ENCODE assay signal across 32 cellular contexts in genomic region chr12:25123126-25123525, GRCh38.
"Had no signal": no experiment of that assay in that cellular context is flagged by ENCODE, and none has a peak within 500 bp of the region (broad histone marks: within the 10 kb centered on the region; RNA-seq: fewer than 3 reads in every experiment).

No MANE protein-coding gene starts in this region.

- H3K36me3 ChIP-seq: ascending aorta had no signal

- H3K4me1 ChIP-seq: ascending aorta had no signal

- H3K27me3 ChIP-seq: ascending aorta, dorsolateral prefrontal cortex had no signal

- H3K4me3 ChIP-seq: ascending aorta, coronary artery, dorsolateral prefrontal cortex had no signal

- H3K27ac Mint-ChIP-seq: activated CD4-positive, alpha-beta memory T cell treated with anti-CD3 and anti-CD28 coated beads for 36 hours; activated CD4-positive, alpha-beta T cell treated with anti-CD3 and anti-CD28 coated beads for 36 hours; activated CD4-positive, alpha-beta T cell treated with anti-CD3 and anti-CD28 coated beads, Interleukin-2, amount 10 ng/mL, durations not matched to agents 24 days and 14 days; activated CD8-positive, alpha-beta memory T cell treated with anti-CD3 and anti-CD28 coated beads, Interleukin-2, amount 10 ng/mL, durations not matched to agents 7 days and 5 days; activated CD8-positive, alpha-beta T cell treated with anti-CD3 and anti-CD28 coated beads, Interleukin-2, amount 10 ng/mL, durations not matched to agents 7 days and 5 days; activated naive CD4-positive, alpha-beta T cell treated with anti-CD3 and anti-CD28 coated beads, Interleukin-2, amount 10 ng/mL, durations not matched to agents 7 days and 5 days; activated naive CD4-positive, alpha-beta T cell treated with anti-CD3 and anti-CD28 coated beads, Interleukin-2, amount 50 U/mL, for 72 hours; activated naive CD8-positive, alpha-beta T cell treated with anti-CD3 and anti-CD28 coated beads, Interleukin-2, amount 10 ng/mL, durations not matched to agents 7 days and 5 days; activated T-helper 1 cell treated with anti-CD3 and anti-CD28 coated beads, Interleukin-12 subunit alpha, Interleukin-12 subunit beta, Interleukin-2, Interleukin-4 antibody, amounts not matched to agents 30 ng/mL and 10 ng/mL and 1 ng/mL, durations not matched to agents 14 hours and 24 hours and 36 hours; brain; dendritic cell treated with granulocyte-macrophage colony-stimulating factor and Interleukin-4, amounts not matched to agents 40 ng/mL and 50 ng/mL, for 4 days; T-helper 17 cell; T-helper 2 cell treated with Interferon-gamma antibody and Interleukin-4, amounts not matched to agents 5 μg/mL and 100 μg/mL, for 36 hours had no signal

- H3K4me3 Mint-ChIP-seq: activated CD4-positive, alpha-beta memory T cell treated with anti-CD3 and anti-CD28 coated beads for 36 hours; activated CD4-positive, alpha-beta T cell treated with anti-CD3 and anti-CD28 coated beads for 36 hours; activated CD4-positive, alpha-beta T cell treated with anti-CD3 and anti-CD28 coated beads, Interleukin-2, amount 10 ng/mL, durations not matched to agents 24 days and 14 days; activated CD8-positive, alpha-beta memory T cell treated with anti-CD3 and anti-CD28 coated beads, Interleukin-2, amount 10 ng/mL, durations not matched to agents 7 days and 5 days; activated CD8-positive, alpha-beta T cell treated with anti-CD3 and anti-CD28 coated beads, Interleukin-2, amount 10 ng/mL, durations not matched to agents 7 days and 5 days; activated naive CD4-positive, alpha-beta T cell treated with anti-CD3 and anti-CD28 coated beads, Interleukin-2, amount 10 ng/mL, durations not matched to agents 7 days and 5 days; activated naive CD8-positive, alpha-beta T cell treated with anti-CD3 and anti-CD28 coated beads, Interleukin-2, amount 10 ng/mL, durations not matched to agents 7 days and 5 days; activated T-helper 1 cell treated with anti-CD3 and anti-CD28 coated beads, Interleukin-12 subunit alpha, Interleukin-12 subunit beta, Interleukin-2, Interleukin-4 antibody, amounts not matched to agents 30 ng/mL and 10 ng/mL and 1 ng/mL, durations not matched to agents 14 hours and 24 hours and 36 hours; brain; central memory CD8-positive, alpha-beta T cell; dendritic cell treated with granulocyte-macrophage colony-stimulating factor and Interleukin-4, amounts not matched to agents 40 ng/mL and 50 ng/mL, for 4 days; T-helper 17 cell; T-helper 2 cell treated with Interferon-gamma antibody and Interleukin-4, amounts not matched to agents 5 μg/mL and 100 μg/mL, for 36 hours had no signal

- H3K27me3 Mint-ChIP-seq: activated CD4-positive, alpha-beta memory T cell treated with anti-CD3 and anti-CD28 coated beads for 36 hours; activated naive CD8-positive, alpha-beta T cell treated with anti-CD3 and anti-CD28 coated beads, Interleukin-2, amount 10 ng/mL, durations not matched to agents 7 days and 5 days; brain; central memory CD8-positive, alpha-beta T cell; dendritic cell treated with granulocyte-macrophage colony-stimulating factor and Interleukin-4, amounts not matched to agents 40 ng/mL and 50 ng/mL, for 4 days; T-helper 17 cell had no signal

- H3K4me1 Mint-ChIP-seq: activated CD4-positive, alpha-beta T cell treated with anti-CD3 and anti-CD28 coated beads, Interleukin-2, amount 10 ng/mL, durations not matched to agents 24 days and 14 days; activated naive CD4-positive, alpha-beta T cell treated with anti-CD3 and anti-CD28 coated beads, Interleukin-2, amount 10 ng/mL, durations not matched to agents 7 days and 5 days; brain had no signal

- H3K9me3 ChIP-seq: ascending aorta had no signal

- ATAC-seq: activated CD4-positive, alpha-beta T cell treated with anti-CD3 and anti-CD28 coated beads for 36 hours; activated CD8-positive, alpha-beta memory T cell treated with anti-CD3 and anti-CD28 coated beads, Interleukin-2, amount 10 ng/mL, durations not matched to agents 7 days and 5 days; activated CD8-positive, alpha-beta T cell treated with anti-CD3 and anti-CD28 coated beads, Interleukin-2, amount 10 ng/mL, durations not matched to agents 7 days and 5 days; activated naive CD4-positive, alpha-beta T cell treated with anti-CD3 and anti-CD28 coated beads, Interleukin-2, amount 50 U/mL, for 72 hours; T-helper 17 cell had no signal

- H3K36me3 Mint-ChIP-seq: activated CD4-positive, alpha-beta memory T cell treated with anti-CD3 and anti-CD28 coated beads for 36 hours; activated CD8-positive, alpha-beta memory T cell treated with anti-CD3 and anti-CD28 coated beads, Interleukin-2, amount 10 ng/mL, durations not matched to agents 7 days and 5 days; activated naive CD4-positive, alpha-beta T cell treated with anti-CD3 and anti-CD28 coated beads, Interleukin-2, amount 10 ng/mL, durations not matched to agents 7 days and 5 days; activated naive CD4-positive, alpha-beta T cell treated with anti-CD3 and anti-CD28 coated beads, Interleukin-2, amount 50 U/mL, for 72 hours; activated naive CD8-positive, alpha-beta T cell treated with anti-CD3 and anti-CD28 coated beads, Interleukin-2, amount 10 ng/mL, durations not matched to agents 7 days and 5 days; brain had no signal

- H3K27ac ChIP-seq: ascending aorta, coronary artery, dorsolateral prefrontal cortex, epithelial cell of prostate had no signal

- DNase-seq: activated CD4-positive, alpha-beta memory T cell treated with anti-CD3 and anti-CD28 coated beads for 36 hours; activated CD4-positive, alpha-beta T cell treated with anti-CD3 and anti-CD28 coated beads for 36 hours; activated CD4-positive, alpha-beta T cell treated with anti-CD3 and anti-CD28 coated beads, Interleukin-2, amount 10 ng/mL, durations not matched to agents 24 days and 14 days; activated CD4-positive, CD25-positive, alpha-beta regulatory T cell; activated CD4-positive, CD25-positive, alpha-beta regulatory T cell treated with anti-CD3 and anti-CD28 coated beads, Interleukin-2, amount 50 U/mL, for 72 hours; activated CD8-positive, alpha-beta memory T cell treated with anti-CD3 and anti-CD28 coated beads, Interleukin-2, amount 10 ng/mL, durations not matched to agents 7 days and 5 days; activated CD8-positive, alpha-beta memory T cell treated with anti-CD3 and anti-CD28 coated beads, Interleukin-2, amount 50 U/mL, for 4 hours; activated CD8-positive, alpha-beta T cell treated with anti-CD3 and anti-CD28 coated beads, Interleukin-2, amount 10 ng/mL, durations not matched to agents 7 days and 5 days; activated gamma-delta T cell; activated naive CD4-positive, alpha-beta T cell; activated naive CD4-positive, alpha-beta T cell treated with anti-CD3 and anti-CD28 coated beads, Interleukin-2, amount 10 ng/mL, durations not matched to agents 7 days and 5 days; activated naive CD8-positive, alpha-beta T cell treated with anti-CD3 and anti-CD28 coated beads, Interleukin-2, amount 10 ng/mL, durations not matched to agents 7 days and 5 days; activated T-cell treated with anti-CD3 and anti-CD28 coated beads, Interleukin-2, amount 50 U/mL, for 1 hour; activated T-cell treated with anti-CD3 and anti-CD28 coated beads, Interleukin-2, amount 50 U/mL, for 48 hours; dorsolateral prefrontal cortex; effector memory CD4-positive, alpha-beta T cell; foreskin fibroblast; head of caudate nucleus; hippocampal formation; T-helper 17 cell; T1000 had no signal

- FAIRE-seq: bronchial epithelial cell, frontal cortex had no signal

- H3K9me3 Mint-ChIP-seq: activated CD4-positive, alpha-beta memory T cell treated with anti-CD3 and anti-CD28 coated beads for 36 hours; activated CD4-positive, alpha-beta T cell treated with anti-CD3 and anti-CD28 coated beads, Interleukin-2, amount 10 ng/mL, durations not matched to agents 24 days and 14 days; activated naive CD4-positive, alpha-beta T cell treated with anti-CD3 and anti-CD28 coated beads, Interleukin-2, amount 10 ng/mL, durations not matched to agents 7 days and 5 days; activated naive CD4-positive, alpha-beta T cell treated with anti-CD3 and anti-CD28 coated beads, Interleukin-2, amount 50 U/mL, for 72 hours; activated naive CD8-positive, alpha-beta T cell treated with anti-CD3 and anti-CD28 coated beads, Interleukin-2, amount 10 ng/mL, durations not matched to agents 7 days and 5 days; activated T-helper 1 cell treated with anti-CD3 and anti-CD28 coated beads, Interleukin-12 subunit alpha, Interleukin-12 subunit beta, Interleukin-2, Interleukin-4 antibody, amounts not matched to agents 30 ng/mL and 10 ng/mL and 1 ng/mL, durations not matched to agents 14 hours and 24 hours and 36 hours; brain; central memory CD8-positive, alpha-beta T cell; dendritic cell treated with granulocyte-macrophage colony-stimulating factor and Interleukin-4, amounts not matched to agents 40 ng/mL and 50 ng/mL, for 4 days; T-helper 2 cell treated with Interferon-gamma antibody and Interleukin-4, amounts not matched to agents 5 μg/mL and 100 μg/mL, for 36 hours had no signal
